12 cellular contexts compared by ENCODE assay signal in genomic region chr2:144834954-144835633, GRCh38.
A peak's percentile ranks its signal among the peaks of the same experiment; 100 is the strongest.
DNase-seq lines count a peak whose midpoint lies in the region; ATAC-seq and TF ChIP-seq lines count a peak whose summit lies in the region.
"Had no signal": no experiment of that assay in that cellular context is flagged by ENCODE, and none has a peak within 500 bp of the region (broad histone marks: within the 10 kb centered on the region; RNA-seq: fewer than 3 reads in every experiment).

No MANE protein-coding gene starts in this region.

- H3K9me3 Mint-ChIP-seq in immature natural killer cell: no peaks in the 10 kb centered on the region
- no peaks in the 10 kb centered on the region for H3K9me3 Mint-ChIP-seq in activated CD8-positive, alpha-beta T cell treated with anti-CD3 and anti-CD28 coated beads for 36 hours

- no peak overlapping the region for H2BK120ac ChIP-seq in neuronal stem cell (ENCODE audit: low read depth, low read length)

- POLR2A ChIA-PET in activated CD8-positive, alpha-beta T cell treated with anti-CD3 and anti-CD28 coated beads for 36 hours (lab: Charles Lee): no interaction called here

- intact Hi-C loops in activated CD8-positive, alpha-beta T cell treated with anti-CD3 and anti-CD28 coated beads for 36 hours (cut with micrococcal nuclease): no loop called here

- no peaks in the 10 kb centered on the region for H3K9me3 ChIP-seq in neuronal stem cell (replicated peaks in 1 of 2; ENCODE audit: control insufficient read depth in 2 of 2, insufficient read depth in 1 of 2, low read depth in 1 of 2, low read length in 2 of 2)

- no peak overlapping the region for H4K91ac ChIP-seq in neuronal stem cell (ENCODE audit: low read depth, low read length, poor library complexity)

- no peak overlapping the region for H2BK5ac ChIP-seq in neuronal stem cell (ENCODE audit: low read length)

- H4K8ac ChIP-seq in neuronal stem cell (ENCODE audit: low read depth, low read length): no peak overlapping the region

- H3K9ac ChIP-seq in neuronal stem cell (ENCODE audit: low read depth, low read length, poor library complexity): no peak overlapping the region

- H3K27ac Mint-ChIP-seq in immature natural killer cell: no peak overlapping the region
- no peak overlapping the region for H3K27ac Mint-ChIP-seq in activated CD8-positive, alpha-beta T cell treated with anti-CD3 and anti-CD28 coated beads for 36 hours

- H3K4me1 ChIP-seq in neuronal stem cell (ENCODE audit: control insufficient read depth in 2 of 2, insufficient read depth in 1 of 2, low read depth in 1 of 2, low read length in 2 of 2): peaks cover 4 to 10% of the 10 kb centered on the region in 2 donors

- DNase-seq in AG20443 (ENCODE audit: low spot score) (peak; percentile 31), NCI-H446 treated with DMSO at 0.1 percent for 48 hours (lab: John Stamatoyannopoulos, UW) (peak; percentile 72), epithelial cell of proximal tubule (ENCODE audit: low read depth) (peak; percentile 23), neuronal stem cell (ENCODE audit: low spot score) (no peak), immature natural killer cell (no peak), NCI-H774 (lab: John Stamatoyannopoulos, UW) (no peak)
- DNase-seq in activated CD8-positive, alpha-beta T cell treated with anti-CD3 and anti-CD28 coated beads for 36 hours: no peak
- DNase-seq: activated CD8-positive, alpha-beta memory T cell treated with anti-CD3 and anti-CD28 coated beads for 24 hours; cerebellar nuclear complex; MV-4-11 had no signal

- peak; percentile 3 for TF ChIP-seq CTCF in epithelial cell of proximal tubule (conservative IDR thresholded peaks at IDR 0.05; ENCODE audit: low read depth, low read length)
- no peak for TF ChIP-seq CTCF in activated CD8-positive, alpha-beta T cell treated with anti-CD3 and anti-CD28 coated beads for 36 hours (IDR thresholded peaks at IDR 0.05)

- H3K23ac ChIP-seq in neuronal stem cell (ENCODE audit: low read depth, low read length, poor library complexity): no peak overlapping the region

- H3K4me3 ChIP-seq in epithelial cell of proximal tubule (ENCODE audit: low read depth, low read length) (peak overlapping the region; percentile 40), neuronal stem cell (ENCODE audit: low read length in 2 of 2) (no peak overlapping the region)
- H3K4me3 ChIP-seq: lung had no signal

- H3K4me1 Mint-ChIP-seq in immature natural killer cell: no peaks in the 10 kb centered on the region
- H3K4me1 Mint-ChIP-seq in activated CD8-positive, alpha-beta T cell treated with anti-CD3 and anti-CD28 coated beads for 36 hours (ENCODE audit: low read depth): no peaks in the 10 kb centered on the region

- H3K36me3 Mint-ChIP-seq in immature natural killer cell: peaks cover 3 to 7% (median 4%) of the 10 kb centered on the region in 3 donors
- H3K36me3 Mint-ChIP-seq in activated CD8-positive, alpha-beta T cell treated with anti-CD3 and anti-CD28 coated beads for 36 hours (ENCODE audit: low read depth): no peaks in the 10 kb centered on the region

- no peak overlapping the region for H3K18ac ChIP-seq in neuronal stem cell (ENCODE audit: low read length)

- no peak overlapping the region for H2BK15ac ChIP-seq in neuronal stem cell (ENCODE audit: low read length)

- H3K14ac ChIP-seq in neuronal stem cell (ENCODE audit: low read length): no peak overlapping the region

- H3K4ac ChIP-seq in neuronal stem cell (ENCODE audit: low read length): no peak overlapping the region

- CTCF ChIA-PET in activated CD8-positive, alpha-beta T cell treated with anti-CD3 and anti-CD28 coated beads for 36 hours (lab: Charles Lee): no interaction called here

- H3K4me3 Mint-ChIP-seq in immature natural killer cell: no peak overlapping the region
- H3K4me3 Mint-ChIP-seq in activated CD8-positive, alpha-beta T cell treated with anti-CD3 and anti-CD28 coated beads for 36 hours: no peak overlapping the region

- no peaks in the 10 kb centered on the region for H3K27me3 ChIP-seq in neuronal stem cell (ENCODE audit: control insufficient read depth in 3 of 3, insufficient read depth in 3 of 3, low read depth in 1 of 3, low read length in 3 of 3)

- no peak overlapping the region for H3K4me2 ChIP-seq in neuronal stem cell (ENCODE audit: insufficient read depth, low read length, poor library complexity, severe bottlenecking)

- H2BK12ac ChIP-seq in neuronal stem cell (ENCODE audit: low read length): no peak overlapping the region

- no peaks in the 10 kb centered on the region for H3K36me3 ChIP-seq in neuronal stem cell (replicated peaks in 1 of 2; ENCODE audit: control insufficient read depth in 2 of 2, insufficient read depth in 2 of 2, low read length in 2 of 2)

- peaks cover 0 to 12% (median 1%) of the 10 kb centered on the region in 3 donors for H3K27me3 Mint-ChIP-seq in immature natural killer cell (ENCODE audit: low read depth in 3 of 3)
- H3K27me3 Mint-ChIP-seq in activated CD8-positive, alpha-beta T cell treated with anti-CD3 and anti-CD28 coated beads for 36 hours: no peaks in the 10 kb centered on the region

- no peaks in the 10 kb centered on the region for H3K79me1 ChIP-seq in neuronal stem cell (ENCODE audit: low read depth, low read length)

- H2AFZ ChIP-seq in neuronal stem cell (ENCODE audit: low read length): peak overlapping the region; percentile 84

- no peak overlapping the region for H3K27ac ChIP-seq in neuronal stem cell (replicated peaks; ENCODE audit: low read length)

- ATAC-seq in activated CD8-positive, alpha-beta T cell treated with anti-CD3 and anti-CD28 coated beads for 36 hours: no peak
- no peak for ATAC-seq in GM18907 (IDR thresholded peaks at IDR 0.05; ENCODE audit: unreplicated experiment)

- H2AK5ac ChIP-seq in neuronal stem cell (ENCODE audit: low read depth, low read length): no peak overlapping the region

- WGBS in neuronal stem cell (ENCODE audit: extremely low coverage in 2 of 2, insufficient read length in 2 of 2, insufficient replicate concordance in 1 of 2), 2 donors: no CpG with 5 or more reads among the region's 5 CpGs

Comparison
In these comparisons a context has a peak if more than half of its experiments do, and no peak if none do; other contexts are left out.
1. DNase-seq: peak in AG20443 (single experiment), NCI-H446 treated with DMSO at 0.1 percent for 48 hours (single experiment) and epithelial cell of proximal tubule (single experiment); none in neuronal stem cell (single experiment), immature natural killer cell (0 of 3), activated CD8-positive, alpha-beta T cell treated with anti-CD3 and anti-CD28 coated beads for 36 hours (single experiment) and NCI-H774 (single experiment).